Comparison of ENCODE assay signal across 22 cellular contexts in the genomic region with DNA sequence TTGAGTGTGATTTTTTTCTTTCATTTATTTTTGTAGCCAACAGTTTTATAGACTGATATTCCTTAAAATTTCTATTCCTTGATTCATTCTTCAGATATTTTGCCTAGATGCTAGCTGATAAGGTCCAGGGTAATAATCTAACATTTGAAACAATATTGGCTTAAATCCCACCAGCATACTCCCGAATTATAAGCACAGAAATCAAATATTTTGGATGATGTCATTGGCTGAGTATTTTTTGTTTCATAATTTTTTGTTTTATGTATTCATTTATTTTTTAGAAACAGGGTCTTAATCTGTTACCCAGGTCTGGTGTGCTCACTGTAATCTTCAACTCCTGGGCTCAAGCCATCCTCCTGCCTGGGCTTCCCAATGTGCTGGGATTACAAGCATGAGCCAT.
DNase-seq lines count a peak whose midpoint lies in the region; ATAC-seq, FAIRE-seq and TF ChIP-seq lines count a peak whose summit lies in the region.
"Had no signal": no experiment of that assay in that cellular context is flagged by ENCODE, and none has a peak within 500 bp of the region (broad histone marks: within the 10 kb centered on the region; RNA-seq: fewer than 3 reads in every experiment).

No MANE protein-coding gene starts in this region.

- no peak overlapping the region for H3K4me3 ChIP-seq in HepG2 (replicated peaks in 1 of 3; ENCODE audit: insufficient read depth in 1 of 3, low read depth in 2 of 3, low read length in 3 of 3)
- H3K4me3 ChIP-seq in right lobe of liver, result no peak overlapping the region
- H3K4me3 ChIP-seq in trophoblast cell (ENCODE audit: low read depth, low read length), result no peak overlapping the region
- H3K4me3 ChIP-seq: BLaER1, HAP-1 had no signal

- CTCF ChIA-PET in HepG2 (lab: Yijun Ruan, JAX; ENCODE audit: low intra/inter-chr PET ratio, low total read pairs), result no interaction called here

- H3K9me3 ChIP-seq in HepG2 (ENCODE audit: low read length) (no peaks in the 10 kb centered on the region), right lobe of liver (no peaks in the 10 kb centered on the region), trophoblast cell (ENCODE audit: insufficient read depth, low read depth, low read length) (no peaks in the 10 kb centered on the region)
- H3K9me3 ChIP-seq: BLaER1, Caco-2, HAP-1 had no signal

- H3K27me3 ChIP-seq in HepG2 (ENCODE audit: control insufficient read depth in 1 of 2, insufficient read depth in 2 of 2, low read length in 2 of 2), result no peaks in the 10 kb centered on the region
- H3K27me3 ChIP-seq in right lobe of liver, result no peaks in the 10 kb centered on the region
- H3K27me3 ChIP-seq in trophoblast cell (ENCODE audit: insufficient read depth, low read length), result no peaks in the 10 kb centered on the region
- H3K27me3 ChIP-seq: BLaER1 had no signal

- TF ChIP-seq POLR2A in HepG2 (IDR thresholded peaks at IDR 0.05; ENCODE audit: insufficient read depth in 1 of 2, low read depth in 2 of 2, low read length in 2 of 2), result no peak
- no peak for TF ChIP-seq POLR2A in right lobe of liver (IDR thresholded peaks at IDR 0.05)

- H3K14ac ChIP-seq in trophoblast cell (ENCODE audit: low read length), result no peak overlapping the region

- H3K36me3 ChIP-seq in HepG2 (replicated peaks in 1 of 2; ENCODE audit: control insufficient read depth in 1 of 2, insufficient read depth in 2 of 2, low read length in 2 of 2), result no peaks in the 10 kb centered on the region
- no peaks in the 10 kb centered on the region for H3K36me3 ChIP-seq in right lobe of liver
- H3K36me3 ChIP-seq in trophoblast cell (ENCODE audit: control insufficient read depth in 1 of 2, insufficient read depth in 2 of 2, low read length in 2 of 2), result no peaks in the 10 kb centered on the region
- H3K36me3 ChIP-seq: BLaER1, HAP-1 had no signal

- no peak for FAIRE-seq in HepG2 (lab: Jason Lieb, UNC)
- FAIRE-seq: A204.1, GM12891, GM18507, H54 had no signal

- in situ Hi-C loops in HepG2 (cut with HindIII; ENCODE audit: extremely low pct_ligation_motif_present, low pct_unique_long_range_greater_than_20kb), result no loop called here

- H3K79me1 ChIP-seq in trophoblast cell (ENCODE audit: low read length), result peaks cover 12% of the 10 kb centered on the region

- H3K79me2 ChIP-seq in HepG2 (ENCODE audit: insufficient read depth, low read length) (no peaks in the 10 kb centered on the region), trophoblast cell (ENCODE audit: control insufficient read depth, insufficient read depth, low read length, poor library complexity) (no peaks in the 10 kb centered on the region)

- H3K23ac ChIP-seq in trophoblast cell (ENCODE audit: low read length), result no peak overlapping the region

- H3K4me2 ChIP-seq in HepG2 (ENCODE audit: low read depth, low read length), result no peak overlapping the region
- no peak overlapping the region for H3K4me2 ChIP-seq in trophoblast cell (ENCODE audit: low read length)
- H3K4me2 ChIP-seq: BLaER1 had no signal

- no peak overlapping the region for H3K18ac ChIP-seq in trophoblast cell (ENCODE audit: low read length)

- H3K4me1 ChIP-seq in HepG2 (ENCODE audit: insufficient read depth, low read length), result no peaks in the 10 kb centered on the region
- no peaks in the 10 kb centered on the region for H3K4me1 ChIP-seq in right lobe of liver
- H3K4me1 ChIP-seq in trophoblast cell (ENCODE audit: control insufficient read depth in 1 of 2, insufficient read depth in 2 of 2, low read length in 2 of 2), result peaks cover 0 to 13% of the 10 kb centered on the region in 2 experiments
- H3K4me1 ChIP-seq: BLaER1, Caco-2, HAP-1 had no signal

- no peak overlapping the region for H4K12ac ChIP-seq in trophoblast cell (ENCODE audit: low read depth, low read length)

- no peak overlapping the region for H2AFZ ChIP-seq in HepG2 (ENCODE audit: low read length)
- no peak overlapping the region for H2AFZ ChIP-seq in trophoblast cell (ENCODE audit: insufficient read depth, low read length, poor library complexity)

- H2BK12ac ChIP-seq in trophoblast cell (ENCODE audit: low read length), result peak overlapping the region; percentile 49

- TF ChIP-seq EP300 in HepG2 (IDR thresholded peaks at IDR 0.05; ENCODE audit: low read depth in 2 of 2, low read length in 2 of 2) (no peak), HepG2 (CRISPR knock-in tag; IDR thresholded peaks at IDR 0.05; ENCODE audit: borderline replicate concordance) (no peak)

- DNase-seq in HepG2 (ENCODE audit: low spot score) (no peak), right lobe of liver (no peak), trophoblast cell (no peak), GM03348 (ENCODE audit: low spot score) (no peak), NCI-H187 treated with DMSO at 0.1 percent for 48 hours (lab: John Stamatoyannopoulos, UW) (no peak)
- DNase-seq: Caco-2; CD4-positive, CD25-positive, alpha-beta regulatory T cell; CD8-positive, alpha-beta T cell; DMS153; DND-41; GDM1; GOT3; HFFc6 had no signal

- no peak overlapping the region for H3K4ac ChIP-seq in trophoblast cell (ENCODE audit: low read depth, low read length)

- no peaks in the 10 kb centered on the region for H4K20me1 ChIP-seq in HepG2 (ENCODE audit: insufficient read depth, low read length)
- H4K20me1 ChIP-seq: BLaER1 had no signal

- peak overlapping the region; percentile 47 for H4K91ac ChIP-seq in trophoblast cell (ENCODE audit: low read depth, low read length)

- TF ChIP-seq RAD21 in HepG2 (CRISPR knock-in tag; IDR thresholded peaks at IDR 0.05), result no peak

- no TSS peak for BruUV-seq in HepG2 (replicated peaks; lab: Mats Ljungman, UMichigan)

- H2AK5ac ChIP-seq in trophoblast cell (ENCODE audit: low read length), result no peak overlapping the region

- WGBS in HepG2 (ENCODE audit: low lambda C conversion rate), result 3% methylated on average over 1 of the region's 1 CpG
- 8% methylated on average over 1 of the region's 1 CpG for WGBS in right lobe of liver (ENCODE audit: insufficient coverage, low coverage, low lambda C conversion rate, missing lambda C conversion rate)
- no CpG with 5 or more reads among the region's 1 CpG for WGBS in trophoblast cell (ENCODE audit: extremely low coverage, insufficient coverage, insufficient read length)

- no peak overlapping the region for H2BK5ac ChIP-seq in trophoblast cell (ENCODE audit: low read depth, low read length, poor library complexity)

- no peak for TF ChIP-seq CTCF in HepG2 (CRISPR knock-in tag; IDR thresholded peaks at IDR 0.05)
- TF ChIP-seq CTCF in right lobe of liver (IDR thresholded peaks at IDR 0.05), result no peak

- intact Hi-C loops in HepG2 (cut with micrococcal nuclease; ENCODE audit: unreplicated experiment), result no loop called here
- intact Hi-C loops in right lobe of liver (cut with DNase I), result no loop called here

- no peak for ATAC-seq in HepG2
- no peak for ATAC-seq in right lobe of liver
- ATAC-seq in SK-N-SH treated with all-trans-retinoic acid at 6 μM for 48 hours, result no peak
- ATAC-seq: CD8-positive, alpha-beta T cell had no signal

- H2BK120ac ChIP-seq in trophoblast cell (ENCODE audit: insufficient read depth, low read length, poor library complexity), result peak overlapping the region; percentile 60

- H4K8ac ChIP-seq in trophoblast cell (ENCODE audit: low read depth, low read length), result no peak overlapping the region

- H3K27ac ChIP-seq in HepG2 (ENCODE audit: extremely low read length, insufficient read depth, low read length), result no peak overlapping the region
- H3K27ac ChIP-seq in right lobe of liver, result no peak overlapping the region
- no peak overlapping the region for H3K27ac ChIP-seq in trophoblast cell (ENCODE audit: low read depth, low read length)
- H3K27ac ChIP-seq: 22Rv1, BLaER1, C4-2B had no signal

- POLR2A ChIA-PET in HepG2 (lab: Yijun Ruan, JAX), result no interaction called here

- H3K9ac ChIP-seq in HepG2 (ENCODE audit: insufficient read depth, low read depth, low read length) (no peak overlapping the region), trophoblast cell (ENCODE audit: low read length) (no peak overlapping the region)
- H3K9ac ChIP-seq: BLaER1 had no signal

TF ChIP-seq in HepG2, 621 proteins besides CTCF, POLR2A, EP300 and RAD21:
- TF ChIP-seq ZEB1 (IDR thresholded peaks at IDR 0.05; ENCODE audit: insufficient replicate concordance, low read depth) (no peak), ATF7 (IDR thresholded peaks at IDR 0.05) (peak; percentile 70), ATF7 (CRISPR knock-in tag; IDR thresholded peaks at IDR 0.05) (no peak)
TF ChIP-seq in HepG2: peak in this region for 1.

TF ChIP-seq in SK-N-SH treated with all-trans-retinoic acid at 6 μM for 48 hours, 23 proteins besides CTCF, POLR2A, EP300 and RAD21:
- TF ChIP-seq PATZ1 (CRISPR knock-in tag; IDR thresholded peaks at IDR 0.05; ENCODE audit: borderline replicate concordance), result no peak
- peak; percentile 63 for TF ChIP-seq ISL1 (CRISPR knock-in tag; IDR thresholded peaks at IDR 0.05)
